In genomic region chr20:21395039-21395665, GRCh38 we compare ENCODE assay signal across 16 cellular contexts. TPM values are rescaled to one million over a fixed set of nuclear protein-coding genes. Genes with fewer than 3 reads are reported as not detected.
DNase-seq lines count a peak whose midpoint lies in the region; ATAC-seq and TF ChIP-seq lines count a peak whose summit lies in the region.
"Had no signal": no experiment of that assay in that cellular context is flagged by ENCODE, and none has a peak within 500 bp of the region (broad histone marks: within the 10 kb centered on the region; RNA-seq: fewer than 3 reads in every experiment).

No MANE protein-coding gene starts in this region.

- 25% methylated on average over 6 of the region's 6 CpGs for WGBS in right cardiac atrium

- peaks cover 0 to 21% (median 17%) of the 10 kb centered on the region in 4 donors for H3K4me1 ChIP-seq in tibial artery
- no peaks in the 10 kb centered on the region for H3K4me1 ChIP-seq in right cardiac atrium (ENCODE audit: control insufficient read depth, insufficient read depth, low read length)
- H3K4me1 ChIP-seq: Caco-2 had no signal

- peaks cover 24% of the 10 kb centered on the region for H3K4me1 Mint-ChIP-seq in activated T-cell treated with anti-CD3 and anti-CD28 coated beads, Interleukin-2, amount 50 U/mL, for 4 hours (ENCODE audit: low read depth)
- H3K4me1 Mint-ChIP-seq in IgD-negative memory B cell: peaks cover 12 to 23% (median 12%) of the 10 kb centered on the region in 3 donors
- H3K4me1 Mint-ChIP-seq in effector memory CD8-positive, alpha-beta T cell (ENCODE audit: low read depth in 2 of 2): peaks cover 10% of the 10 kb centered on the region in 2 donors
- H3K4me1 Mint-ChIP-seq in progenitor cell of endocrine pancreas (ENCODE audit: low read depth): peaks cover 4% of the 10 kb centered on the region

- intact Hi-C loops in tibial artery (cut with DNase I; ENCODE audit: low total_unique reads): no loop called here
- intact Hi-C loops in right cardiac atrium (cut with DNase I): no loop called here

- peaks cover 0 to 9% (median 8%) of the 10 kb centered on the region in 3 donors for H3K36me3 ChIP-seq in tibial artery

- no peaks in the 10 kb centered on the region for H3K9me3 Mint-ChIP-seq in activated T-cell treated with anti-CD3 and anti-CD28 coated beads, Interleukin-2, amount 50 U/mL, for 4 hours
- H3K9me3 Mint-ChIP-seq in IgD-negative memory B cell: peaks cover 0 to 11% (median 10%) of the 10 kb centered on the region in 3 donors
- no peaks in the 10 kb centered on the region for H3K9me3 Mint-ChIP-seq in effector memory CD8-positive, alpha-beta T cell
- H3K9me3 Mint-ChIP-seq in progenitor cell of endocrine pancreas (ENCODE audit: low read depth): no peaks in the 10 kb centered on the region

- H3K4me3 Mint-ChIP-seq in activated T-cell treated with anti-CD3 and anti-CD28 coated beads, Interleukin-2, amount 50 U/mL, for 4 hours: peak overlapping the region; percentile 48
- H3K4me3 Mint-ChIP-seq in IgD-negative memory B cell (peak overlapping the region in 2 of 4 donors; percentile 54 to 57), progenitor cell of endocrine pancreas (ENCODE audit: low read depth) (no peak overlapping the region)
- peak overlapping the region; percentile 23 to 43 for H3K4me3 Mint-ChIP-seq in effector memory CD8-positive, alpha-beta T cell

- ATAC-seq in activated T-cell treated with anti-CD3 and anti-CD28 coated beads, Interleukin-2, amount 50 U/mL, for 4 hours: no peak
- ATAC-seq in effector memory CD8-positive, alpha-beta T cell (replicated peaks): no peak
- no peak for ATAC-seq in right cardiac atrium
- ATAC-seq: left lobe of liver, Panc1 had no signal

- H3K27ac Mint-ChIP-seq in IgD-negative memory B cell (peak overlapping the region in 2 of 3 donors; percentile 31 to 82), progenitor cell of endocrine pancreas (peak overlapping the region; percentile 29)
- no peak overlapping the region for H3K27ac Mint-ChIP-seq in effector memory CD8-positive, alpha-beta T cell

- H3K27me3 ChIP-seq in tibial artery (peaks cover 0 to 86% of the 10 kb centered on the region in 2 donors), right cardiac atrium (ENCODE audit: control insufficient read depth, insufficient read depth) (peaks cover 11% of the 10 kb centered on the region)

- DNase-seq in activated T-cell treated with anti-CD3 and anti-CD28 coated beads, Interleukin-2, amount 50 U/mL, for 4 hours: no peak
- no peak for DNase-seq in activated T-cell treated with anti-CD3 and anti-CD28 coated beads, Interleukin-2, amount 50 U/mL, for 48 hours
- no peak for DNase-seq in effector memory CD8-positive, alpha-beta T cell
- DNase-seq in progenitor cell of endocrine pancreas (ENCODE audit: low spot score, unreplicated experiment) (no peak), tibial artery (no peak), right cardiac atrium (no peak), D341Med (ENCODE audit: low spot score) (no peak)
- DNase-seq: Caco-2, hypothalamus, NCI-H1105, NCI-H2171 treated with DMSO at 0.1 percent for 48 hours, NCI-H774 had no signal

- H3K9me3 ChIP-seq in tibial artery (no peaks in the 10 kb centered on the region), right cardiac atrium (ENCODE audit: control insufficient read depth, low read length) (no peaks in the 10 kb centered on the region)
- H3K9me3 ChIP-seq: Caco-2 had no signal

- H3K27me3 Mint-ChIP-seq in activated T-cell treated with anti-CD3 and anti-CD28 coated beads, Interleukin-2, amount 50 U/mL, for 4 hours (ENCODE audit: low read depth): peaks cover 71% of the 10 kb centered on the region
- H3K27me3 Mint-ChIP-seq in IgD-negative memory B cell (peaks cover 57% of the 10 kb centered on the region), progenitor cell of endocrine pancreas (peaks cover 77% of the 10 kb centered on the region)
- H3K27me3 Mint-ChIP-seq in effector memory CD8-positive, alpha-beta T cell: peaks cover 54 to 64% of the 10 kb centered on the region in 2 donors

- H3K4me3 ChIP-seq in tibial artery (no peak overlapping the region), right cardiac atrium (ENCODE audit: low read length) (no peak overlapping the region)

- peaks cover 5% of the 10 kb centered on the region for H3K36me3 Mint-ChIP-seq in activated T-cell treated with anti-CD3 and anti-CD28 coated beads, Interleukin-2, amount 50 U/mL, for 4 hours (ENCODE audit: insufficient read depth)
- H3K36me3 Mint-ChIP-seq in IgD-negative memory B cell: peaks cover 6% of the 10 kb centered on the region
- peaks cover 14% of the 10 kb centered on the region for H3K36me3 Mint-ChIP-seq in effector memory CD8-positive, alpha-beta T cell (ENCODE audit: insufficient read depth)
- H3K36me3 Mint-ChIP-seq in progenitor cell of endocrine pancreas (ENCODE audit: insufficient read depth): peaks cover 2% of the 10 kb centered on the region

- H3K27ac ChIP-seq in tibial artery (no peak overlapping the region), right cardiac atrium (ENCODE audit: low read length) (no peak overlapping the region)

- TF ChIP-seq CTCF in progenitor cell of endocrine pancreas (IDR thresholded peaks at IDR 0.05; ENCODE audit: unreplicated experiment) (no peak), tibial artery (IDR thresholded peaks at IDR 0.05) (no peak)

RNA-seq across cellular contexts. Expression of gene NKX2-4, which starts 2.2 kb away (rescaled TPM):
- total RNA-seq in activated T-cell treated with anti-CD3 and anti-CD28 coated beads, Interleukin-2, amount 50 U/mL, for 4 hours: not detected
- polyA plus RNA-seq in IgD-negative memory B cell (not detected), right cardiac atrium (not detected)
- total RNA-seq in progenitor cell of endocrine pancreas (not detected in 2 replicates), right cardiac atrium (not detected)
- total RNA-seq: Caco-2, left lobe of liver, posterior vena cava had no signal

Comparison
In these comparisons a context has a peak if more than half of its experiments do, and no peak if none do; other contexts are left out.
1. H3K27ac Mint-ChIP-seq: peak in IgD-negative memory B cell (2 of 3) and progenitor cell of endocrine pancreas (single experiment); none in effector memory CD8-positive, alpha-beta T cell (0 of 2).